Comparison of ENCODE assay signal across 1 cellular context in genomic region chr6:153947817-153948447, GRCh38.
TF ChIP-seq lines count a peak whose summit lies in the region.

No MANE protein-coding gene starts in this region.

TF ChIP-seq in WTC11, 78 proteins besides CTCF, POLR2A, EP300 and RAD21 (continued from another document):
- no peak for TF ChIP-seq AR (CRISPR knock-in tag; IDR thresholded peaks at IDR 0.05)
- TF ChIP-seq RELA (CRISPR knock-in tag; IDR thresholded peaks at IDR 0.05; ENCODE audit: borderline replicate concordance): no peak
- TF ChIP-seq ETV6 (CRISPR knock-in tag; IDR thresholded peaks at IDR 0.05): no peak
TF ChIP-seq in WTC11: peak in this region for 0.
